In genomic region chr12:48350249-48351021, GRCh38 we compare ENCODE assay signal across 8 cellular contexts. TPM values are rescaled to one million over a fixed set of nuclear protein-coding genes. Genes with fewer than 3 reads are reported as not detected.
A peak's percentile ranks its signal among the peaks of the same experiment; 100 is the strongest.
DNase-seq lines count a peak whose midpoint lies in the region; ATAC-seq and TF ChIP-seq lines count a peak whose summit lies in the region.

ZNF641 (minus strand) TSS chr12:48350919; CDS start chr12:48348090, 2,829 bp downstream.

- no peaks in the 10 kb centered on the region for H3K9me3 ChIP-seq in mucosa of descending colon

- ATAC-seq in HG03442 (IDR thresholded peaks at IDR 0.05; ENCODE audit: unreplicated experiment): peak; percentile 73
- peak; percentile 97 for ATAC-seq in mucosa of descending colon

- peaks cover 5% of the 10 kb centered on the region for H3K4me1 ChIP-seq in mucosa of descending colon (ENCODE audit: low read depth)

- DNase-seq in C1 segment of cervical spinal cord (lab: John Stamatoyannopoulos, UW) (peak in 13 of 14 donors; percentile 47 to 90 (median 84)), GM19240 (ENCODE audit: insufficient read length, low spot score) (peak; percentile 43), NOMO-1 treated with dmso at 0.1 percent for 144 hours (lab: John Stamatoyannopoulos, UW; ENCODE audit: unreplicated experiment) (peak; percentile 36), activated T-cell treated with anti-CD3 and anti-CD28 coated beads for 1 hour (ENCODE audit: low read depth) (peak; percentile 70), epithelial cell of prostate (ENCODE audit: low read depth, low spot score) (no peak), mucosa of descending colon (peak; percentile 84 to 92 (median 91))
- peak; percentile 64 for DNase-seq in stimulated activated CD8-positive, alpha-beta memory T cell treated with anti-CD3 and anti-CD28 coated beads, Interleukin-4, amount 100 ng/mL, for 24 hours (ENCODE audit: low read depth)

- H3K4me3 ChIP-seq in mucosa of descending colon: peak within 1 kb of the TSS; percentile 72

- intact Hi-C loops in mucosa of descending colon (cut with DNase I, micrococcal nuclease): no loop called here

- H3K27ac ChIP-seq in epithelial cell of prostate: peak within 1 kb of the TSS; percentile 67

- no peaks in the 10 kb centered on the region for H3K36me3 ChIP-seq in mucosa of descending colon (ENCODE audit: low read depth)

- TF ChIP-seq CTCF in mucosa of descending colon (IDR thresholded peaks at IDR 0.05): no peak

RNA-seq across cellular contexts. Expression of gene ZNF641, which starts in this region (rescaled TPM):
- 10 to 100 TPM; 12.9 to 20.7 (median 13.5) TPM for total RNA-seq in mucosa of descending colon
